8 cellular contexts compared by ENCODE assay signal in genomic region chr12:108732489-108732888, GRCh38.
DNase-seq lines count a peak whose midpoint lies in the region; ATAC-seq and TF ChIP-seq lines count a peak whose summit lies in the region.

No MANE protein-coding gene starts in this region.

- no peaks in the 10 kb centered on the region for H3K79me2 ChIP-seq in SU-DHL-6 (ENCODE audit: insufficient read depth, low read length)

- H3K9ac ChIP-seq in SU-DHL-6 (ENCODE audit: low read length), result no peak overlapping the region

- no peaks in the 10 kb centered on the region for H4K20me1 ChIP-seq in SU-DHL-6 (ENCODE audit: low read depth, low read length)

- H3K27me3 ChIP-seq in SU-DHL-6 (ENCODE audit: low read length), result no peaks in the 10 kb centered on the region

- H3K4me2 ChIP-seq in SU-DHL-6 (ENCODE audit: low read depth, low read length, poor library complexity, severe bottlenecking), result peak overlapping the region; percentile 91

- H3K9me2 ChIP-seq in SU-DHL-6 (replicated peaks; ENCODE audit: insufficient read depth, low read length), result no peaks in the 10 kb centered on the region

- H3K36me3 ChIP-seq in SU-DHL-6 (ENCODE audit: low read length), result no peaks in the 10 kb centered on the region

- H3F3A ChIP-seq in SU-DHL-6 (ENCODE audit: insufficient read depth), result peaks cover 19% of the 10 kb centered on the region

- TF ChIP-seq CTCF in SU-DHL-6 (IDR thresholded peaks at IDR 0.05; ENCODE audit: insufficient read depth, low read length, poor library complexity, severe bottlenecking) (no peak), fibroblast of pulmonary artery (IDR thresholded peaks at IDR 0.05; ENCODE audit: low read length, missing control alignments) (no peak), retinal pigment epithelial cell (conservative IDR thresholded peaks at IDR 0.05; ENCODE audit: low read depth, low read length) (no peak)

- peak overlapping the region; percentile 27; the same call in 1 of the 2 replicates for H3K4me3 ChIP-seq in GM08714 (ENCODE audit: low read length)
- H3K4me3 ChIP-seq in SU-DHL-6 (ENCODE audit: insufficient read depth, low read length, poor library complexity, severe bottlenecking), result no peak overlapping the region
- peak overlapping the region; percentile 88 for H3K4me3 ChIP-seq in fibroblast of pulmonary artery (replicated peaks; ENCODE audit: low read depth, low read length)
- H3K4me3 ChIP-seq in retinal pigment epithelial cell (ENCODE audit: low read length), result peak overlapping the region; percentile 64

- no peak overlapping the region for H3K27ac ChIP-seq in SU-DHL-6 (ENCODE audit: low read depth, low read length)

- DNase-seq in fibroblast of pulmonary artery (ENCODE audit: low read depth) (no peak), retinal pigment epithelial cell (ENCODE audit: low read depth) (no peak), SW 1271 (lab: John Stamatoyannopoulos, UW) (no peak), NCI-H226 (no peak), NCI-H1417 (lab: John Stamatoyannopoulos, UW) (no peak)

- ATAC-seq in GM21619 (IDR thresholded peaks at IDR 0.05; ENCODE audit: unreplicated experiment), result no peak

- peak overlapping the region; percentile 86 for H2AFZ ChIP-seq in SU-DHL-6 (ENCODE audit: low read depth, low read length, severe bottlenecking)

- H3K9me3 ChIP-seq in SU-DHL-6 (ENCODE audit: insufficient read depth, low read length), result no peaks in the 10 kb centered on the region
